ENCODE assay signal across 8 cellular contexts in the genomic region with DNA sequence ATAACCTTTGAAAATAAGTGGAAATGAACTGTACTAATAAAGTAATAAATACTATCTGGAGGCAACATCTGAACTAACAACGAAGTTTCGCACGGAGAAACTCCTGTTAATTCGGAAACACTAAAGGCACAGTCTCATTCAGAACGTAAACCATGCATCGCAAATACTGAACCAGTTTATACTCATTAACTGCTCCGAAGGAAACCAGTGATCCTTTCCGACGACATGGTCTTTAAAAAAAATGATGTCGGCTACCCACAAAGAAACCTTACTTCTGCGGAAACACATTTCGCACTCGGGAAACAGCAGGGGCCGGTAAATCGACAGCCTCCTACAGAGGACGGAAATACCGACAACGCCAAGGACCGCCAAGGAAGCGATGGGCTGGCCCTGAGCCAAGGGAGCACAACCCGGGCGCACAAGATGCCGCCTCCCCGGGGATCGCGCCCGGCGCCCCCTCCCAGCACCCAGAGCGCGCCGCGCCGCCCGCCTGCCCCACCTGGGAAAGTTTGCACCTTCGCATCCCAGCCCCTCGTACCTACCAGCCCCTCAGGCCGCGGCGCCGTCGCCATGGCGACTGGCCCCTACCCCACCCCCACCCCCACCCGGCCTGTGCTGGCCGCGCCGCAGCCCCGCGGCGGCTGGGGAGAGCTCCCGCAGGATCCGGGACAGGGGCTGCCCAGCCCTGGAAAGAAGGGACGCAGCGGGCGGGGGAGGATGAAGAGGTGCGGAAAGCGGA. TPM values are rescaled to one million over a fixed set of nuclear protein-coding genes. Genes with fewer than 3 reads are reported as not detected.
DNase-seq lines count a peak whose midpoint lies in the region; ATAC-seq and TF ChIP-seq lines count a peak whose summit lies in the region.

No MANE protein-coding gene starts in this region.

- DNase-seq in NCI-H345 (lab: John Stamatoyannopoulos, UW) = peak; percentile 63
- DNase-seq in activated CD4-positive, CD25-positive, alpha-beta regulatory T cell treated with anti-CD3 and anti-CD28 coated beads, Interleukin-2, amount 50 U/mL, for 72 hours = peak; percentile 71
- DNase-seq in cerebellum (ENCODE audit: low spot score) = peak; percentile 10
- DNase-seq in stimulated activated CD4-positive, alpha-beta T cell treated with anti-CD3 and anti-CD28 coated beads, Interleukin-1b, Interleukin-23, amount 100 ng/mL, for 24 hours (ENCODE audit: low read depth in 4 of 4, low spot score in 1 of 4) = peak; percentile 46 to 70 (median 54)

- H3K27ac ChIP-seq in 22Rv1 = peak overlapping the region; percentile 100
- peak overlapping the region; percentile 90 for H3K27ac ChIP-seq in layer of hippocampus (ENCODE audit: low read depth, low read length)

- TF ChIP-seq CTCF in 22Rv1 (IDR thresholded peaks at IDR 0.05) = no peak

- H3K27me3 ChIP-seq in layer of hippocampus (ENCODE audit: control insufficient read depth, insufficient read depth, low read length) = no peaks in the 10 kb centered on the region

- ATAC-seq in GM18868 (IDR thresholded peaks at IDR 0.05; ENCODE audit: unreplicated experiment) = peak; percentile 39
- peak; percentile 35 for ATAC-seq in HG03135 (IDR thresholded peaks at IDR 0.05; ENCODE audit: unreplicated experiment)

RNA-seq across cellular contexts. Expression of gene PRKAA1, which starts 0.7 kb away (rescaled TPM):
- 59.7 TPM for total RNA-seq in cerebellum

RNA-seq across cellular contexts. Expression of gene RPL37, which starts 37.6 kb away (rescaled TPM):
- total RNA-seq in cerebellum = 1,050 TPM

RNA-seq across cellular contexts. Expression of gene TTC33, which starts 41.7 kb away (rescaled TPM):
- 24.9 TPM for total RNA-seq in cerebellum

RNA-seq across cellular contexts. Expression of gene CARD6, which starts 43.7 kb away (rescaled TPM):
- 0.82 TPM for total RNA-seq in cerebellum

Comparison
In these comparisons a context has a peak if more than half of its experiments do, and no peak if none do; other contexts are left out.
1. Peak in every context shown above with its lines: DNase-seq, ATAC-seq and H3K27ac ChIP-seq.
2. DNase-seq: peak in every context shown above with its lines; median percentile 71 in activated CD4-positive, CD25-positive, alpha-beta regulatory T cell treated with anti-CD3 and anti-CD28 coated beads, Interleukin-2, amount 50 U/mL, for 72 hours; 63 in NCI-H345; 54 in stimulated activated CD4-positive, alpha-beta T cell treated with anti-CD3 and anti-CD28 coated beads, Interleukin-1b, Interleukin-23, amount 100 ng/mL, for 24 hours; 10 in cerebellum.